24 cellular contexts compared by ENCODE assay signal in genomic region chr5:88868453-88869068, GRCh38.
"Had no signal": no experiment of that assay in that cellular context is flagged by ENCODE, and none has a peak within 500 bp of the region (broad histone marks: within the 10 kb centered on the region; RNA-seq: fewer than 3 reads in every experiment).

No MANE protein-coding gene starts in this region.

- H3K36me3 ChIP-seq: brain microvascular endothelial cell, vagina, WERI-Rb-1 had no signal

- H3K4me1 ChIP-seq: parathyroid adenoma, testis, vagina had no signal

- H3K9ac ChIP-seq: parathyroid adenoma had no signal

- H3K9me3 ChIP-seq: ascending aorta, heart right ventricle, testis, vagina had no signal

- FAIRE-seq: keratinocyte, TTC549 had no signal

- H3K27ac ChIP-seq: ascending aorta, brain microvascular endothelial cell, heart right ventricle, parathyroid adenoma, testis, vagina, WERI-Rb-1 had no signal

- ATAC-seq: activated naive CD4-positive, alpha-beta T cell treated with anti-CD3 and anti-CD28 coated beads, Interleukin-2, amount 50 U/mL, for 72 hours; activated T-helper 17 cell treated with anti-CD3 and anti-CD28 coated beads, Interleukin-2, amount 50 U/mL, for 72 hours; heart right ventricle; left lobe of liver; natural killer cell treated with Interleukin-12 subunit alpha and Interleukin-12 subunit beta and Interleukin-15 and Interleukin-18, amount 100 ng/mL, for 72 hours; sciatic nerve; stimulated activated memory B cell treated with anti-CD40 and anti-IgM and Interleukin-4, amounts not matched to agents 10 μg/mL and 1 μg/mL and 100 μg/mL, for 72 hours had no signal

- DNase-seq: activated CD4-positive, alpha-beta T cell treated with anti-CD3 and anti-CD28 coated beads, Interleukin-2, amount 50 U/mL, for 1 hour; activated CD4-positive, CD25-positive, alpha-beta regulatory T cell treated with anti-CD3 and anti-CD28 coated beads, Interleukin-2, amount 50 U/mL, for 72 hours; activated CD8-positive, alpha-beta memory T cell treated with anti-CD3 and anti-CD28 coated beads, Interleukin-2, amount 50 U/mL, for 4 hours; activated T-cell treated with anti-CD3 and anti-CD28 coated beads, Interleukin-2, amount 50 U/mL, for 24 hours; brain microvascular endothelial cell; caudate nucleus; dermis blood vessel endothelial cell; effector CD8-positive, alpha-beta T cell; heart right ventricle; stimulated activated CD4-positive, alpha-beta T cell treated with anti-CD3 and anti-CD28 coated beads, Interleukin-15, amount 100 ng/mL, for 24 hours; testis; WERI-Rb-1 had no signal

- H3K4me3 ChIP-seq: ascending aorta, heart right ventricle, smooth muscle cell, testis, vagina had no signal

- H3K27me3 ChIP-seq: ascending aorta, brain microvascular endothelial cell, heart right ventricle, testis, vagina had no signal
